Comparison of ENCODE assay signal across 1 cellular context in the genomic region with DNA sequence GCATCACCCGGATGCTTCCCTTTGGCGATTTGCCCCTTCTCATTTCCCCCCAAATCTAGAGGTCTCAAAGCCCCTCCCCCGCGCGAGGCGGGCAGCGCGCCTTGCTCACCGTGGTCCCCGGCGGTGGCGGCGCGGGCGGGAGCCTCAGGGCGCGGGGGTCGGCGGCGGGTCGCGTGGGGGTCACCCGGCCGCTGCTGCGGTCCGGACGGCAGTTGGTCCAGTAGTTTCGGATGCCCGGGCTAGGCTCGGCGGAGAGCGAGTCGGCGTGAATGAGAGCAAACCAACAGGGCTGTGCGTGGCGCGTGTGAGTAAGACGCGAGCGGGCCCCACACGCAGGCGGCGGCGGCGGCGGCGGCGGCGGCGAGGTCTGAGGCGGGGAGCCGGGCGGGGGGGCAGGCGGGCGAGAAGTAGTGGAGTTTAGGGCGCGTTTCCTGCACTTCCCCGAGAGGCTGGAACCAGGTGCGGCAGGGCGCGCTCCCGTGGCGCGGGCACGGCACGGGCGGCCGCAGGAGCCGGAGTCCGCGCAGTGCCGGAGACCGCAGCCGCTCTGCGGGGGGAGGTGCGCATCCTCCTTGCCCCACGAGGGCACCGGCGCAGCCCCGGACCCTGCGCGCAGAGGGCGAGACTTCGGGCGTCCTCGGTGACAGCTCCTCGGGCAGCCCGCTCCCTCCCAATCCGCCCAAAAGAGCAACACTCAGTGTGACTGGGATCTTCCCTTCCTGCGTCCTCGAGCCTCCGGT.
TF ChIP-seq lines count a peak whose summit lies in the region.

No MANE protein-coding gene starts in this region.

TF ChIP-seq in HepG2, 621 proteins besides CTCF, POLR2A, EP300 and RAD21 (continued from another document):
- peak; percentile 92 for TF ChIP-seq ZBTB14 (CRISPR knock-in tag; IDR thresholded peaks at IDR 0.05)
- TF ChIP-seq ZFAT (CRISPR knock-in tag; conservative IDR thresholded peaks at IDR 0.05), result no peak
- TF ChIP-seq, protein P1, sequence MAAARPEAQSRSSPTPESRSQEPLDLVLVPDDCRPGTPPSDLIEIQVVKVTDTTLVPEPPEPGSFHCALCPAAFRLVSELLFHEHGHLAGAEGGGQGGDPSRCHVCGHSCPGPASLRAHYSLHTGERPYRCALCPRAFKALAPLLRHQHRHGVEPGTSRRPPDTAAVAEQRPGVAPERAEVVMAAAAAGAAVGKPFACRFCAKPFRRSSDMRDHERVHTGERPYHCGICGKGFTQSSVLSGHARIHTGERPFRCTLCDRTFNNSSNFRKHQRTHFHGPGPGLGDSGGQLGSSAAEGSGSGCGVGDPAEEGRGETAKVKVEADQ (CRISPR knock-in tag; IDR thresholded peaks at IDR 0.05; ENCODE audit: borderline replicate concordance), result no peak
- TF ChIP-seq ZNF431 (CRISPR knock-in tag; IDR thresholded peaks at IDR 0.05; ENCODE audit: borderline replicate concordance, low read depth), result no peak
- TF ChIP-seq JUND (CRISPR knock-in tag; IDR thresholded peaks at IDR 0.05), result no peak
- TF ChIP-seq FLYWCH1 (CRISPR knock-in tag; IDR thresholded peaks at IDR 0.05), result no peak
- no peak for TF ChIP-seq GTF2F1 (IDR thresholded peaks at IDR 0.05; ENCODE audit: low read length)
- TF ChIP-seq DR1 (CRISPR knock-in tag; IDR thresholded peaks at IDR 0.05), result no peak
- no peak for TF ChIP-seq MLLT10 (CRISPR knock-in tag; IDR thresholded peaks at IDR 0.05)
- no peak for TF ChIP-seq PBX2 (CRISPR knock-in tag; IDR thresholded peaks at IDR 0.05)
- 0 out of 2 replicates have a peak, but pooled peaks have one; percentile 16 for TF ChIP-seq TFDP2 (CRISPR knock-in tag; IDR thresholded peaks at IDR 0.05)
- no peak for TF ChIP-seq MZF1 (CRISPR knock-in tag; IDR thresholded peaks at IDR 0.05; ENCODE audit: borderline replicate concordance)
- TF ChIP-seq BRCA1 (CRISPR knock-in tag; IDR thresholded peaks at IDR 0.05), result no peak
- TF ChIP-seq TRIM22 (IDR thresholded peaks at IDR 0.05), result no peak
- no peak for TF ChIP-seq MAFF (IDR thresholded peaks at IDR 0.05; ENCODE audit: low read depth, low read length)
- no peak for TF ChIP-seq ZNF737 (CRISPR knock-in tag; IDR thresholded peaks at IDR 0.05; ENCODE audit: borderline replicate concordance)
- TF ChIP-seq ZNF33B (CRISPR knock-in tag; IDR thresholded peaks at IDR 0.05), result no peak
- TF ChIP-seq, protein P2, sequence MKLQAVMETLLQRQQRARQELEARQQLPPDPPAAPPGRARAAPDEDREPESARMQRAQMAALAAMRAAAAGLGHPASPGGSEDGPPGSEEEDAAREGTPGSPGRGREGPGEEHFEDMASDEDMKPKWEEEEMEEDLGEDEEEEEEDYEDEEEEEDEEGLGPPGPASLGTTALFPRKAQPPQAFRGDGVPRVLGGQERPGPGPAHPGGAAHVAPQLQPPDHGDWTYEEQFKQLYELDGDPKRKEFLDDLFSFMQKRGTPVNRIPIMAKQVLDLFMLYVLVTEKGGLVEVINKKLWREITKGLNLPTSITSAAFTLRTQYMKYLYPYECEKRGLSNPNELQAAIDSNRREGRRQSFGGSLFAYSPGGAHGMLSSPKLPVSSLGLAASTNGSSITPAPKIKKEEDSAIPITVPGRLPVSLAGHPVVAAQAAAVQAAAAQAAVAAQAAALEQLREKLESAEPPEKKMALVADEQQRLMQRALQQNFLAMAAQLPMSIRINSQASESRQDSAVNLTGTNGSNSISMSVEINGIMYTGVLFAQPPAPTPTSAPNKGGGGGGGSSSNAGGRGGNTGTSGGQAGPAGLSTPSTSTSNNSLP (IDR thresholded peaks at IDR 0.05; ENCODE audit: low read depth, low read length), result no peak
- no peak for TF ChIP-seq UBTF (CRISPR knock-in tag; IDR thresholded peaks at IDR 0.05)
- no peak for TF ChIP-seq ZNF546 (CRISPR knock-in tag; conservative IDR thresholded peaks at IDR 0.05)
- TF ChIP-seq DPF2 (CRISPR knock-in tag; IDR thresholded peaks at IDR 0.05; ENCODE audit: borderline replicate concordance, low read depth), result no peak
- no peak for TF ChIP-seq HNRNPH1 (optimal IDR thresholded peaks at IDR 0.05; ENCODE audit: low read depth, low read length)
- no peak for TF ChIP-seq ATF5 (CRISPR knock-in tag; IDR thresholded peaks at IDR 0.05; ENCODE audit: low read depth)
- TF ChIP-seq ZNF383 (CRISPR knock-in tag; IDR thresholded peaks at IDR 0.05; ENCODE audit: borderline replicate concordance), result no peak
